Comparison of ENCODE assay signal across 27 cellular contexts in the genomic region with DNA sequence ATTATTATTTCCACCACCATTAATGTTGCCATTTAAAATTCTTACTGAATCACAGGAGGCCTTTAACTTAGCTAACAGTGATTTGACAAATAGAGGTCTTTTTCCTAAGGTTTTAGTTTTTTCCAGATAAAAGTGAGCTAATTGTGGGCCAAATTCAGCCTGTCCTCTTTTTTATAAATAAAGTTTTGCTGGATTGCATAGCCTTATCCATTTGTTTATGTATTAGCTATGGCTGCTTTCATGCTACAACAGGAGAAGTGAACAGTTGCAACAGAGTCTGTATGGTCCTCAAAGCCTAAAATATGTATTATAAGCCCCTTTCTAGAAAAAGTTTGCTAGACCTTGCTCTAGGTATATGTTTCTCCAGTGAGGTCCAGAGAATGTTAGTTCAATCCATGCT.
"Had no signal": no experiment of that assay in that cellular context is flagged by ENCODE, and none has a peak within 500 bp of the region (broad histone marks: within the 10 kb centered on the region; RNA-seq: fewer than 3 reads in every experiment).

No MANE protein-coding gene starts in this region.

- H3K4me3 Mint-ChIP-seq: activated T-cell treated with anti-CD3 and anti-CD28 coated beads, Interleukin-2, amount 50 U/mL, for 72 hours; mesothelial cell of epicardium; naive thymus-derived CD8-positive, alpha-beta T cell; neural crest cell; stimulated activated effector memory CD8-positive, alpha-beta T cell treated with anti-CD3 and anti-CD28 coated beads, Interleukin-12 subunit alpha, Interleukin-12 subunit beta, amount 100 ng/mL, for 72 hours; stimulated activated naive CD8-positive, alpha-beta T cell treated with anti-CD3 and anti-CD28 coated beads, Interleukin-15, Interleukin-2, amounts not matched to agents 100 ng/mL and 50 ng/mL, for 24 hours had no signal

- H3K27ac ChIP-seq: coronary artery, dorsolateral prefrontal cortex, parathyroid adenoma, thoracic aorta, VCaP had no signal

- H3K27me3 Mint-ChIP-seq: naive thymus-derived CD8-positive, alpha-beta T cell; stimulated activated naive CD8-positive, alpha-beta T cell treated with anti-CD3 and anti-CD28 coated beads, Interleukin-15, Interleukin-2, amounts not matched to agents 100 ng/mL and 50 ng/mL, for 24 hours had no signal

- H3K4me3 ChIP-seq: coronary artery, dorsolateral prefrontal cortex, left lung, thoracic aorta had no signal

- DNase-seq: activated CD4-positive, alpha-beta T cell treated with anti-CD3 and anti-CD28 coated beads for 4 hours; activated CD4-positive, alpha-beta T cell treated with anti-CD3 and anti-CD28 coated beads, Interleukin-2, amount 50 U/mL, for 4 hours; activated naive CD4-positive, alpha-beta T cell; activated T-cell treated with anti-CD3 and anti-CD28 coated beads for 4 hours; activated T-cell treated with anti-CD3 and anti-CD28 coated beads, Interleukin-2, amount 50 U/mL, for 72 hours; anterior cingulate cortex; brain microvascular endothelial cell; dorsolateral prefrontal cortex; effector memory CD4-positive, alpha-beta T cell; erythroblast; head of caudate nucleus; left lung; naive thymus-derived CD8-positive, alpha-beta T cell; nucleus accumbens; right cardiac atrium; stimulated activated CD4-positive, alpha-beta T cell treated with anti-CD3 and anti-CD28 coated beads, Interleukin-12 subunit alpha, Interleukin-12 subunit beta, amount 100 ng/mL, for 4 hours; stimulated activated CD4-positive, alpha-beta T cell treated with anti-CD3 and anti-CD28 coated beads, Interleukin-4, amount 100 ng/mL, for 1 hour; trophoblast cell had no signal

- H2AFZ ChIP-seq: parathyroid adenoma had no signal

- H3K9ac ChIP-seq: parathyroid adenoma had no signal

- H3K9me3 Mint-ChIP-seq: stimulated activated effector memory CD8-positive, alpha-beta T cell treated with anti-CD3 and anti-CD28 coated beads, Interleukin-12 subunit alpha, Interleukin-12 subunit beta, amount 100 ng/mL, for 72 hours; stimulated activated naive CD8-positive, alpha-beta T cell treated with anti-CD3 and anti-CD28 coated beads, Interleukin-15, Interleukin-2, amounts not matched to agents 100 ng/mL and 50 ng/mL, for 24 hours had no signal

- H3K9me3 ChIP-seq: left lung, thoracic aorta had no signal

- H3K27ac Mint-ChIP-seq: activated naive CD4-positive, alpha-beta T cell treated with anti-CD3 and anti-CD28 coated beads, Interleukin-2, amount 50 U/mL, for 72 hours; activated T-cell treated with anti-CD3 and anti-CD28 coated beads, Interleukin-2, amount 50 U/mL, for 72 hours; mesothelial cell of epicardium; naive thymus-derived CD8-positive, alpha-beta T cell; stimulated activated effector memory CD8-positive, alpha-beta T cell treated with anti-CD3 and anti-CD28 coated beads, Interleukin-12 subunit alpha, Interleukin-12 subunit beta, amount 100 ng/mL, for 72 hours; stimulated activated naive CD8-positive, alpha-beta T cell treated with anti-CD3 and anti-CD28 coated beads, Interleukin-15, Interleukin-2, amounts not matched to agents 100 ng/mL and 50 ng/mL, for 24 hours had no signal

- H3K36me3 ChIP-seq: brain microvascular endothelial cell, left lung, thoracic aorta had no signal

- H3K4me1 ChIP-seq: parathyroid adenoma had no signal

- H3K36me3 Mint-ChIP-seq: stimulated activated effector memory CD8-positive, alpha-beta T cell treated with anti-CD3 and anti-CD28 coated beads, Interleukin-12 subunit alpha, Interleukin-12 subunit beta, amount 100 ng/mL, for 72 hours had no signal

- H3K79me2 ChIP-seq: parathyroid adenoma had no signal

- H3K27me3 ChIP-seq: brain microvascular endothelial cell, dorsolateral prefrontal cortex, left lung had no signal

- ATAC-seq: activated naive CD4-positive, alpha-beta T cell treated with anti-CD3 and anti-CD28 coated beads, Interleukin-2, amount 50 U/mL, for 72 hours; activated T-cell treated with anti-CD3 and anti-CD28 coated beads, Interleukin-2, amount 50 U/mL, for 72 hours; left lung; naive thymus-derived CD8-positive, alpha-beta T cell; right cardiac atrium; stimulated activated effector memory CD8-positive, alpha-beta T cell treated with anti-CD3 and anti-CD28 coated beads, Interleukin-12 subunit alpha, Interleukin-12 subunit beta, amount 100 ng/mL, for 72 hours had no signal
